Comparison of ENCODE assay signal across 10 cellular contexts in genomic region chr3:100796556-100796955, GRCh38.
DNase-seq lines count a peak whose midpoint lies in the region; ATAC-seq and TF ChIP-seq lines count a peak whose summit lies in the region.
"Had no signal": no experiment of that assay in that cellular context is flagged by ENCODE, and none has a peak within 500 bp of the region (broad histone marks: within the 10 kb centered on the region; RNA-seq: fewer than 3 reads in every experiment).

No MANE protein-coding gene starts in this region.

- H3K27me3 Mint-ChIP-seq in activated T-cell treated with anti-CD3 and anti-CD28 coated beads, Interleukin-2, amount 50 U/mL, for 72 hours (ENCODE audit: low read depth), result peaks cover 8% of the 10 kb centered on the region
- no peaks in the 10 kb centered on the region for H3K27me3 Mint-ChIP-seq in activated T-cell treated with anti-CD3 and anti-CD28 coated beads, Interleukin-2, amount 50 U/mL, for 4 hours (ENCODE audit: low read depth)
- H3K27me3 Mint-ChIP-seq in activated T-cell treated with anti-CD3 and anti-CD28 coated beads, Interleukin-2, amount 50 U/mL, for 24 hours, result no peaks in the 10 kb centered on the region

- H3K36me3 Mint-ChIP-seq in activated T-cell treated with anti-CD3 and anti-CD28 coated beads, Interleukin-2, amount 50 U/mL, for 72 hours (ENCODE audit: insufficient read depth in 2 of 2), result no peaks in the 10 kb centered on the region
- no peaks in the 10 kb centered on the region for H3K36me3 Mint-ChIP-seq in activated T-cell treated with anti-CD3 and anti-CD28 coated beads, Interleukin-2, amount 50 U/mL, for 4 hours (ENCODE audit: insufficient read depth)
- H3K36me3 Mint-ChIP-seq in activated T-cell treated with anti-CD3 and anti-CD28 coated beads, Interleukin-2, amount 50 U/mL, for 24 hours (ENCODE audit: low read depth), result no peaks in the 10 kb centered on the region
- H3K36me3 Mint-ChIP-seq: memory B cell had no signal

- H3K4me3 ChIP-seq in epithelial cell of proximal tubule (ENCODE audit: low read depth, low read length), result no peak overlapping the region

- no peaks in the 10 kb centered on the region for H3K4me1 Mint-ChIP-seq in activated T-cell treated with anti-CD3 and anti-CD28 coated beads, Interleukin-2, amount 50 U/mL, for 72 hours (ENCODE audit: low read depth)
- H3K4me1 Mint-ChIP-seq in activated T-cell treated with anti-CD3 and anti-CD28 coated beads, Interleukin-2, amount 50 U/mL, for 4 hours (ENCODE audit: low read depth), result peaks cover 5% of the 10 kb centered on the region
- peaks cover 6% of the 10 kb centered on the region for H3K4me1 Mint-ChIP-seq in activated T-cell treated with anti-CD3 and anti-CD28 coated beads, Interleukin-2, amount 50 U/mL, for 24 hours (ENCODE audit: low read depth)

- H3K27ac Mint-ChIP-seq in activated T-cell treated with anti-CD3 and anti-CD28 coated beads, Interleukin-2, amount 50 U/mL, for 72 hours, result peak overlapping the region; percentile 14
- no peak overlapping the region for H3K27ac Mint-ChIP-seq in activated T-cell treated with anti-CD3 and anti-CD28 coated beads, Interleukin-2, amount 50 U/mL, for 24 hours
- H3K27ac Mint-ChIP-seq: memory B cell; T-helper 1 cell treated with Interleukin-12 subunit alpha and Interleukin-12 subunit beta and Interleukin-4 antibody, amounts not matched to agents 30 μg/mL and 1 μg/mL, for 36 hours had no signal

- peak overlapping the region in 1 of 2 donors; percentile 27 for H3K4me3 Mint-ChIP-seq in activated T-cell treated with anti-CD3 and anti-CD28 coated beads, Interleukin-2, amount 50 U/mL, for 72 hours
- no peak overlapping the region for H3K4me3 Mint-ChIP-seq in activated T-cell treated with anti-CD3 and anti-CD28 coated beads, Interleukin-2, amount 50 U/mL, for 4 hours
- H3K4me3 Mint-ChIP-seq in activated T-cell treated with anti-CD3 and anti-CD28 coated beads, Interleukin-2, amount 50 U/mL, for 24 hours, result no peak overlapping the region
- H3K4me3 Mint-ChIP-seq: memory B cell; T-helper 1 cell treated with Interleukin-12 subunit alpha and Interleukin-12 subunit beta and Interleukin-4 antibody, amounts not matched to agents 30 μg/mL and 1 μg/mL, for 36 hours had no signal

- no peak for ATAC-seq in activated T-cell treated with anti-CD3 and anti-CD28 coated beads, Interleukin-2, amount 50 U/mL, for 72 hours (replicated peaks in 1 of 2)
- ATAC-seq in activated T-cell treated with anti-CD3 and anti-CD28 coated beads, Interleukin-2, amount 50 U/mL, for 4 hours, result no peak
- no peak for ATAC-seq in GM18873 (IDR thresholded peaks at IDR 0.05; ENCODE audit: low FRiP score, unreplicated experiment)

- peak; percentile 57 for TF ChIP-seq CTCF in epithelial cell of proximal tubule (conservative IDR thresholded peaks at IDR 0.05; ENCODE audit: low read depth, low read length)

- H3K9me3 Mint-ChIP-seq in activated T-cell treated with anti-CD3 and anti-CD28 coated beads, Interleukin-2, amount 50 U/mL, for 72 hours, result no peaks in the 10 kb centered on the region
- H3K9me3 Mint-ChIP-seq in activated T-cell treated with anti-CD3 and anti-CD28 coated beads, Interleukin-2, amount 50 U/mL, for 4 hours, result no peaks in the 10 kb centered on the region
- H3K9me3 Mint-ChIP-seq in activated T-cell treated with anti-CD3 and anti-CD28 coated beads, Interleukin-2, amount 50 U/mL, for 24 hours, result no peaks in the 10 kb centered on the region
- H3K9me3 Mint-ChIP-seq: memory B cell; T-helper 1 cell treated with Interleukin-12 subunit alpha and Interleukin-12 subunit beta and Interleukin-4 antibody, amounts not matched to agents 30 μg/mL and 1 μg/mL, for 36 hours had no signal

- DNase-seq in activated T-cell treated with anti-CD3 and anti-CD28 coated beads, Interleukin-2, amount 50 U/mL, for 72 hours, result no peak
- no peak for DNase-seq in activated T-cell treated with anti-CD3 and anti-CD28 coated beads, Interleukin-2, amount 50 U/mL, for 4 hours
- peak; percentile 12 for DNase-seq in NCI-H69 (lab: John Stamatoyannopoulos, UW)
- no peak for DNase-seq in epithelial cell of proximal tubule (ENCODE audit: low read depth)
- DNase-seq in superior temporal gyrus (ENCODE audit: extremely low spot score), result peak; percentile 50
- DNase-seq in activated T-cell treated with anti-CD3 and anti-CD28 coated beads, Interleukin-2, amount 50 U/mL, for 24 hours, result no peak
- DNase-seq in cerebellum (ENCODE audit: low spot score), result no peak

Comparison
In these comparisons a context has a peak if more than half of its experiments do, and no peak if none do; other contexts are left out.
1. DNase-seq: peak in NCI-H69 (single experiment) and superior temporal gyrus (single experiment); none in activated T-cell treated with anti-CD3 and anti-CD28 coated beads, Interleukin-2, amount 50 U/mL, for 72 hours (0 of 2), activated T-cell treated with anti-CD3 and anti-CD28 coated beads, Interleukin-2, amount 50 U/mL, for 4 hours (single experiment), epithelial cell of proximal tubule (single experiment), activated T-cell treated with anti-CD3 and anti-CD28 coated beads, Interleukin-2, amount 50 U/mL, for 24 hours (single experiment) and cerebellum (single experiment).